1 cellular context compared by ENCODE assay signal in the genomic region with DNA sequence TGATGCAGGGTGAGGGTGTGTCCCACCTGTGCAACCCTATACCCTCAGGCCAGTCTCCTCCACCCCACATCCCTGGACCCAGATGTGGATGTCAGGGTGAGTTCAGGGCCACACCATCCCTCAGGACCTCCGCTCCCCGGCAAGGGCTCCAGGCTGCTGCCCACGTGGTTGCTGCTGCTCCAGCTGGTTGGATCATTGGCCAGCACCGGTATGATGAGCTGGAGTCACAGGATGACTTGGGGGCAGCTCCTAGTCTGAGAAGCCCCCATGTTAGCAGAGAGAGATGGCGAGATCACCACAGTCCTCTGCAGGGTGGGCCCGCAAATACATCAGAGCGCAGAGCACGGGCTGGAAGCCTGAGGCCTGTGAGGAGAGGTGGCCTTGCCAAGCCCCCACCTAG.
TF ChIP-seq lines count a peak whose summit lies in the region.

No MANE protein-coding gene starts in this region.

TF ChIP-seq in IMR-90, 13 proteins besides CTCF, POLR2A, EP300 and RAD21:
- TF ChIP-seq CHD1 (IDR thresholded peaks at IDR 0.05; ENCODE audit: low read depth, low read length) (no peak), CEBPB (IDR thresholded peaks at IDR 0.05; ENCODE audit: low read depth, low read length) (no peak), FOS (IDR thresholded peaks at IDR 0.05; ENCODE audit: low read depth, low read length) (no peak), NFE2L2 (IDR thresholded peaks at IDR 0.05; ENCODE audit: low read depth, low read length) (no peak), MXI1 (IDR thresholded peaks at IDR 0.05; ENCODE audit: borderline replicate concordance, low read depth, low read length) (no peak), MAZ (IDR thresholded peaks at IDR 0.05; ENCODE audit: borderline replicate concordance, low read depth, low read length) (no peak), BHLHE40 (IDR thresholded peaks at IDR 0.05; ENCODE audit: low read depth, low read length) (no peak)
- TF ChIP-seq, protein P1, sequence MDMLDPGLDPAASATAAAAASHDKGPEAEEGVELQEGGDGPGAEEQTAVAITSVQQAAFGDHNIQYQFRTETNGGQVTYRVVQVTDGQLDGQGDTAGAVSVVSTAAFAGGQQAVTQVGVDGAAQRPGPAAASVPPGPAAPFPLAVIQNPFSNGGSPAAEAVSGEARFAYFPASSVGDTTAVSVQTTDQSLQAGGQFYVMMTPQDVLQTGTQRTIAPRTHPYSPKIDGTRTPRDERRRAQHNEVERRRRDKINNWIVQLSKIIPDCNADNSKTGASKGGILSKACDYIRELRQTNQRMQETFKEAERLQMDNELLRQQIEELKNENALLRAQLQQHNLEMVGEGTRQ (IDR thresholded peaks at IDR 0.05; ENCODE audit: low read depth, low read length) = no peak
- TF ChIP-seq, protein P2, sequence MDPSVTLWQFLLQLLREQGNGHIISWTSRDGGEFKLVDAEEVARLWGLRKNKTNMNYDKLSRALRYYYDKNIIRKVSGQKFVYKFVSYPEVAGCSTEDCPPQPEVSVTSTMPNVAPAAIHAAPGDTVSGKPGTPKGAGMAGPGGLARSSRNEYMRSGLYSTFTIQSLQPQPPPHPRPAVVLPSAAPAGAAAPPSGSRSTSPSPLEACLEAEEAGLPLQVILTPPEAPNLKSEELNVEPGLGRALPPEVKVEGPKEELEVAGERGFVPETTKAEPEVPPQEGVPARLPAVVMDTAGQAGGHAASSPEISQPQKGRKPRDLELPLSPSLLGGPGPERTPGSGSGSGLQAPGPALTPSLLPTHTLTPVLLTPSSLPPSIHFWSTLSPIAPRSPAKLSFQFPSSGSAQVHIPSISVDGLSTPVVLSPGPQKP (IDR thresholded peaks at IDR 0.05; ENCODE audit: borderline replicate concordance, low read depth, low read length) = no peak
TF ChIP-seq in IMR-90: peak in this region for 0.
